Comparison of ENCODE assay signal across 19 cellular contexts in the genomic region with DNA sequence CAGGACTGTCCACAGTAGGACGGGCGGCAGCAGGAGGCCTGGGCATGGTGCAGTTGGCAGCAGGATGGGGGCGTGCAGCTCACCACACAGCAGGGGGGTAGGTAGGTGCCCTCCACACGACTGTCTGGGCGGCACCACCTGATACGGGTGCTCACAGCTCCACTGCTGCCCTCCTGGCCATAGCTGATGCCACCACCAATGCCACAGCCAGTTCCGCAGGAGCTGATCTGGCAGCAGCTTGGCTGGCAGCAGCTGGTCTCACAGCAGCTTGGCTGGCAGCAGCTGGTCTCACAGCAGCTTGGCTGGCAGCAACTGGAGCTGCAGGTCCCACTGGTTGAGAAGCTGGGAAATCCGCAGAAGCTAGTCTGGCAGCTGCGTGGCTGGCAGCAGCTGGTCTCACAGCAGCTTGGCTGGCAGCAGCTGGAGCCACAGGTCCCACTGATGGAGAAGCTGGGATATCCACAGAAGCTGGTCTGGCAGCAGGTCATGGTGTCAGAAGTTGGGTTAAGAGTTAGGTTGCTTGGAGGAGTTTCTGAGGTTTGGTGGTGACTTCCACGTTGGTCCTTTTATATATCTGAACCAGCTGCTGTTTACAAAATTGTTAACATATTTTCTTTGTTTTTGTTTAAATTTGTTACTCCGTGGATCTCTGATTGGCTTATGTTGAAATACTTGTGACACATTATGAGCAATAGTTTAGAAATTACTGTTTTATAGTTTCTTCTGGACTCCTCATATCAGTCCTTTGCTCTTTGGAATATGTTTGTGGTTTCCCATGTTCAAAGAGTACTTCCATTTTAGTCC. TPM values are rescaled to one million over a fixed set of nuclear protein-coding genes. Genes with fewer than 3 reads are reported as not detected.
A peak's percentile ranks its signal among the peaks of the same experiment; 100 is the strongest.
DNase-seq lines count a peak whose midpoint lies in the region; ATAC-seq and TF ChIP-seq lines count a peak whose summit lies in the region.
"Had no signal": no experiment of that assay in that cellular context is flagged by ENCODE, and none has a peak within 500 bp of the region (broad histone marks: within the 10 kb centered on the region; RNA-seq: fewer than 3 reads in every experiment).

A gene with protein sequence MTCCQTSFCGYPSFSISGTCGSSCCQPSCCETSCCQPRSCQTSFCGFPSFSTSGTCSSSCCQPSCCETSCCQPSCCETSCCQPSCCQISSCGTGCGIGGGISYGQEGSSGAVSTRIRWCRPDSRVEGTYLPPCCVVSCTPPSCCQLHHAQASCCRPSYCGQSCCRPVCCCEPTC (minus strand): TSS at position 541 of the 804 bp plus-strand sequence. CDS start 53 bp downstream, at position 488.

- H3K27me3 Mint-ChIP-seq in Calu3 (ENCODE audit: unreplicated experiment) (no peaks in the 10 kb centered on the region), GM23338 (ENCODE audit: insufficient read depth, low read depth, poor library complexity) (peaks cover 2% of the 10 kb centered on the region)

- no peaks in the 10 kb centered on the region for H3K27me3 ChIP-seq in HCT116 (ENCODE audit: insufficient read depth, low read length)
- no peaks in the 10 kb centered on the region for H3K27me3 ChIP-seq in GM23338 (ENCODE audit: insufficient read depth)

- no peaks in the 10 kb centered on the region for H3K9me2 ChIP-seq in HCT116 (ENCODE audit: insufficient read depth)
- H3K9me2 ChIP-seq in GM23338 (ENCODE audit: insufficient read depth), result no peaks in the 10 kb centered on the region

- no peak for TF ChIP-seq CTCF in AG04449 (IDR thresholded peaks at IDR 0.05; ENCODE audit: insufficient read depth, low read length, missing control alignments)
- no peak for TF ChIP-seq CTCF in HCT116 (IDR thresholded peaks at IDR 0.05 in 2 of 3, conservative IDR thresholded peaks at IDR 0.05 in 1 of 3; ENCODE audit: borderline replicate concordance in 1 of 3, insufficient read depth in 1 of 3, low read depth in 2 of 3, low read length in 2 of 3)
- TF ChIP-seq CTCF in foreskin fibroblast (IDR thresholded peaks at IDR 0.05; ENCODE audit: low read depth, low read length), result no peak
- no peak for TF ChIP-seq CTCF in Calu3 (IDR thresholded peaks at IDR 0.05; ENCODE audit: unreplicated experiment)
- TF ChIP-seq CTCF in GM23338 (conservative IDR thresholded peaks at IDR 0.05; ENCODE audit: low read depth in 2 of 2), result no peak

- H3K36me3 Mint-ChIP-seq in Calu3 (ENCODE audit: insufficient read depth, unreplicated experiment), result no peaks in the 10 kb centered on the region
- no peaks in the 10 kb centered on the region for H3K36me3 Mint-ChIP-seq in stimulated activated effector memory CD8-positive, alpha-beta T cell treated with anti-CD3 and anti-CD28 coated beads, Interleukin-12 subunit alpha, Interleukin-12 subunit beta, amount 100 ng/mL, for 72 hours
- no peaks in the 10 kb centered on the region for H3K36me3 Mint-ChIP-seq in GM23338 (ENCODE audit: low read depth)
- H3K36me3 Mint-ChIP-seq: stimulated activated naive B cell treated with anti-CD40 and anti-IgM and Interleukin-4, amounts not matched to agents 10 μg/mL and 1 μg/mL and 100 μg/mL, for 72 hours had no signal

- TF ChIP-seq POLR2A in HCT116 (IDR thresholded peaks at IDR 0.05; ENCODE audit: borderline replicate concordance, extremely low read depth, insufficient read depth, insufficient read length), result no peak

- H3K4me1 ChIP-seq in HCT116 (ENCODE audit: control insufficient read depth in 1 of 2, insufficient read depth in 2 of 2, low read length in 2 of 2), result no peaks in the 10 kb centered on the region
- H3K4me1 ChIP-seq in GM23338 (ENCODE audit: insufficient read depth), result no peaks in the 10 kb centered on the region
- H3K4me1 ChIP-seq: BE2C had no signal

- TF ChIP-seq RAD21 in HCT116 (IDR thresholded peaks at IDR 0.05; ENCODE audit: low read depth), result no peak

- H3K4me3 Mint-ChIP-seq in Calu3 (ENCODE audit: low read depth, unreplicated experiment), result no peak within 1 kb of the TSS
- H3K4me3 Mint-ChIP-seq in stimulated activated effector memory CD8-positive, alpha-beta T cell treated with anti-CD3 and anti-CD28 coated beads, Interleukin-12 subunit alpha, Interleukin-12 subunit beta, amount 100 ng/mL, for 72 hours, result no peak within 1 kb of the TSS
- H3K4me3 Mint-ChIP-seq in GM23338, result no peak within 1 kb of the TSS
- H3K4me3 Mint-ChIP-seq: activated CD8-positive, alpha-beta T cell treated with anti-CD3 and anti-CD28 coated beads for 36 hours; activated naive CD4-positive, alpha-beta T cell treated with anti-CD3 and anti-CD28 coated beads for 36 hours; stimulated activated naive B cell treated with anti-CD40 and anti-IgM and Interleukin-4, amounts not matched to agents 10 μg/mL and 1 μg/mL and 100 μg/mL, for 72 hours had no signal

- no peaks in the 10 kb centered on the region for H4K20me1 ChIP-seq in HCT116 (ENCODE audit: insufficient read depth)
- H4K20me1 ChIP-seq in GM23338 (replicated peaks; ENCODE audit: insufficient read depth), result no peaks in the 10 kb centered on the region

- H3K4me1 Mint-ChIP-seq in Calu3 (ENCODE audit: low read depth, unreplicated experiment) (peaks cover 32% of the 10 kb centered on the region), GM23338 (no peaks in the 10 kb centered on the region)
- H3K4me1 Mint-ChIP-seq in stimulated activated effector memory CD8-positive, alpha-beta T cell treated with anti-CD3 and anti-CD28 coated beads, Interleukin-12 subunit alpha, Interleukin-12 subunit beta, amount 100 ng/mL, for 72 hours, result no peaks in the 10 kb centered on the region
- H3K4me1 Mint-ChIP-seq: stimulated activated naive B cell treated with anti-CD40 and anti-IgM and Interleukin-4, amounts not matched to agents 10 μg/mL and 1 μg/mL and 100 μg/mL, for 72 hours had no signal

- H3K79me2 ChIP-seq in HCT116 (ENCODE audit: insufficient read depth, low read length), result no peaks in the 10 kb centered on the region
- no peaks in the 10 kb centered on the region for H3K79me2 ChIP-seq in GM23338 (replicated peaks; ENCODE audit: insufficient read depth)

- H3K27ac Mint-ChIP-seq in Calu3 (ENCODE audit: unreplicated experiment) (no peak within 1 kb of the TSS), GM23338 (no peak within 1 kb of the TSS)
- H3K27ac Mint-ChIP-seq in stimulated activated effector memory CD8-positive, alpha-beta T cell treated with anti-CD3 and anti-CD28 coated beads, Interleukin-12 subunit alpha, Interleukin-12 subunit beta, amount 100 ng/mL, for 72 hours, result no peak within 1 kb of the TSS
- H3K27ac Mint-ChIP-seq: activated CD8-positive, alpha-beta T cell treated with anti-CD3 and anti-CD28 coated beads for 36 hours; activated naive CD4-positive, alpha-beta T cell treated with anti-CD3 and anti-CD28 coated beads for 36 hours; stimulated activated naive B cell treated with anti-CD40 and anti-IgM and Interleukin-4, amounts not matched to agents 10 μg/mL and 1 μg/mL and 100 μg/mL, for 72 hours had no signal

- H3K4me3 ChIP-seq in AG04449 (ENCODE audit: low read depth, low read length), result peak within 1 kb of the TSS; percentile 7; the same call in 1 of the 2 replicates
- no peak within 1 kb of the TSS for H3K4me3 ChIP-seq in HCT116 (replicated peaks in 1 of 2; ENCODE audit: low read depth in 1 of 2, low read length in 2 of 2)
- H3K4me3 ChIP-seq in foreskin fibroblast (ENCODE audit: low read depth in 1 of 2, low read length in 2 of 2), result no peak within 1 kb of the TSS
- no peak within 1 kb of the TSS for H3K4me3 ChIP-seq in GM23338

- H3K9me3 Mint-ChIP-seq in Calu3 (ENCODE audit: low read depth, unreplicated experiment), result peaks cover 3% of the 10 kb centered on the region
- no peaks in the 10 kb centered on the region for H3K9me3 Mint-ChIP-seq in stimulated activated effector memory CD8-positive, alpha-beta T cell treated with anti-CD3 and anti-CD28 coated beads, Interleukin-12 subunit alpha, Interleukin-12 subunit beta, amount 100 ng/mL, for 72 hours
- H3K9me3 Mint-ChIP-seq in GM23338, result no peaks in the 10 kb centered on the region
- H3K9me3 Mint-ChIP-seq: activated CD8-positive, alpha-beta T cell treated with anti-CD3 and anti-CD28 coated beads for 36 hours; activated naive CD4-positive, alpha-beta T cell treated with anti-CD3 and anti-CD28 coated beads for 36 hours; stimulated activated naive B cell treated with anti-CD40 and anti-IgM and Interleukin-4, amounts not matched to agents 10 μg/mL and 1 μg/mL and 100 μg/mL, for 72 hours had no signal

- POLR2A ChIA-PET in AG04449 (lab: Yijun Ruan, JAX), result interaction anchor here (1.1 to 1.5 kb wide), 2 partner anchors 10 to 469 kb away, joined by 3 read pairs; no protein-coding TSS in a partner anchor
- POLR2A ChIA-PET in HCT116 (lab: Charles Lee), result no interaction called here

- CTCF ChIA-PET in AG04449 (lab: Yijun Ruan, JAX), result interaction anchor here (0.7 to 1.7 kb wide), 5 partner anchors 9 to 522 kb away, joined by 3 to 4 read pairs (median 3); no protein-coding TSS in a partner anchor
- CTCF ChIA-PET in HCT116 (lab: Charles Lee), result no interaction called here
- CTCF ChIA-PET in Calu3 (lab: Charles Lee), result interaction anchor here (0.6 to 1.1 kb wide), 5 partner anchors 9 to 18 kb away, joined by 3 read pairs; a partner anchor contains a TSS

- no peaks in the 10 kb centered on the region for H3F3A ChIP-seq in GM23338 (replicated peaks; ENCODE audit: low read depth)

- RAD21 ChIA-PET in HCT116 (lab: Charles Lee; ENCODE audit: low non-redundant PET in 1 of 2, low total read pairs in 2 of 2, uncharacterized antibody in 2 of 2, unreplicated experiment in 2 of 2), result no interaction called here

- H3K27ac ChIP-seq in HCT116 (ENCODE audit: low read depth, low read length), result no peak within 1 kb of the TSS
- H3K27ac ChIP-seq in GM23338 (ENCODE audit: low read depth), result no peak within 1 kb of the TSS

- ATAC-seq in HCT116, result no peak
- ATAC-seq in stimulated activated effector memory CD8-positive, alpha-beta T cell treated with anti-CD3 and anti-CD28 coated beads, Interleukin-12 subunit alpha, Interleukin-12 subunit beta, amount 100 ng/mL, for 72 hours, result no peak
- no peak for ATAC-seq in GM23338
- ATAC-seq: activated CD8-positive, alpha-beta T cell treated with anti-CD3 and anti-CD28 coated beads for 36 hours; stimulated activated naive B cell treated with anti-CD40 and anti-IgM and Interleukin-4, amounts not matched to agents 10 μg/mL and 1 μg/mL and 100 μg/mL, for 72 hours had no signal

- no peak within 1 kb of the TSS for H3K4me2 ChIP-seq in HCT116 (ENCODE audit: low read length)
- H3K4me2 ChIP-seq in GM23338, result no peak within 1 kb of the TSS

- no peak within 1 kb of the TSS for H3K9ac ChIP-seq in HCT116 (ENCODE audit: low read length)

- peaks cover 0 to 9% of the 10 kb centered on the region in 2 experiments; a peak in 1 of 4 replicates for H3K9me3 ChIP-seq in HCT116 (ENCODE audit: control insufficient read depth in 1 of 2, insufficient read depth in 1 of 2, low read depth in 1 of 2, low read length in 2 of 2)
- H3K9me3 ChIP-seq: BE2C had no signal

- BruUV-seq in HCT116 (replicated peaks; lab: Mats Ljungman, UMichigan) (no TSS peak), Calu3 (replicated peaks; lab: Mats Ljungman, UMichigan) (no TSS peak)

- H3K36me3 ChIP-seq in HCT116 (ENCODE audit: control insufficient read depth in 1 of 2, insufficient read depth in 2 of 2, low read length in 2 of 2) (no peaks in the 10 kb centered on the region; a peak in 1 of 4 replicates), GM23338 (ENCODE audit: insufficient read depth) (no peaks in the 10 kb centered on the region)
- H3K36me3 ChIP-seq: BE2C had no signal

- DNase-seq in AG04449 (ENCODE audit: low read depth, low spot score) (peak; percentile 77), HCT116 (ENCODE audit: low read depth, low spot score) (no peak), T1000 (lab: John Stamatoyannopoulos, UW) (peak; percentile 45), foreskin fibroblast (peak; percentile 83 to 85), Calu3 (no peak), GM23338 (ENCODE audit: low spot score) (no peak), NCI-H510A (lab: John Stamatoyannopoulos, UW) (no peak)
- DNase-seq in stimulated activated effector memory CD8-positive, alpha-beta T cell treated with anti-CD3 and anti-CD28 coated beads, Interleukin-12 subunit alpha, Interleukin-12 subunit beta, amount 100 ng/mL, for 72 hours (ENCODE audit: low spot score in 2 of 2), result no peak
- DNase-seq: activated CD8-positive, alpha-beta T cell treated with anti-CD3 and anti-CD28 coated beads for 36 hours; activated naive CD4-positive, alpha-beta T cell treated with anti-CD3 and anti-CD28 coated beads for 36 hours; BE2C; islet precursor cell; Kasumi-1; NCI-H2171; stimulated activated CD4-positive, alpha-beta T cell treated with anti-CD3 and anti-CD28 coated beads, Interleukin-2, amount 100 ng/mL, for 48 hours; stimulated activated naive B cell treated with anti-CD40 and anti-IgM and Interleukin-4, amounts not matched to agents 10 μg/mL and 1 μg/mL and 100 μg/mL, for 72 hours had no signal

- intact Hi-C loops in HCT116 (cut with micrococcal nuclease), result no loop called here
- intact Hi-C loops in Calu3 (cut with micrococcal nuclease; ENCODE audit: unreplicated experiment), result no loop called here

- H2AFZ ChIP-seq in HCT116 (ENCODE audit: low read depth, low read length, poor library complexity, severe bottlenecking) (peak within 1 kb of the TSS; percentile 17), GM23338 (no peak within 1 kb of the TSS)

RNA-seq across cellular contexts. Expression of the gene that starts here (rescaled TPM):
- total RNA-seq in HCT116 (2021; ENCODE audit: unreplicated experiment) (not detected), Calu3 (2022) (not detected in 2 replicates)
- not detected in 2 replicates for polyA plus RNA-seq in HCT116 (2012)
- total RNA-seq in GM23338 (2014; rRNA removed; shearing (Covaris generic)), result not detected in 2 replicates
- not detected in 2 replicates for polyA plus RNA-seq in GM23338 (2016; fragmentation: Nextera tagmentation; extraction: Ambion mirVana)
- total RNA-seq: activated CD8-positive, alpha-beta T cell treated with anti-CD3 and anti-CD28 coated beads for 36 hours; activated naive CD4-positive, alpha-beta T cell treated with anti-CD3 and anti-CD28 coated beads for 36 hours; frontal cortex; G401; pulmonary artery endothelial cell had no signal

Comparison
In these comparisons a context has a peak if more than half of its experiments do, and no peak if none do; other contexts are left out.
1. DNase-seq: peak in AG04449 (single experiment), T1000 (single experiment) and foreskin fibroblast (2 of 2); none in HCT116 (single experiment), Calu3 (single experiment), stimulated activated effector memory CD8-positive, alpha-beta T cell treated with anti-CD3 and anti-CD28 coated beads, Interleukin-12 subunit alpha, Interleukin-12 subunit beta, amount 100 ng/mL, for 72 hours (0 of 2), GM23338 (single experiment) and NCI-H510A (single experiment).